In genomic region chr4:13548984-13549546, GRCh38 we compare ENCODE assay signal across 8 cellular contexts. TPM values are rescaled to one million over a fixed set of nuclear protein-coding genes. Genes with fewer than 3 reads are reported as not detected.
DNase-seq lines count a peak whose midpoint lies in the region; ATAC-seq and TF ChIP-seq lines count a peak whose summit lies in the region.

No MANE protein-coding gene starts in this region.

- H3K36me3 Mint-ChIP-seq in activated B cell treated with CpG ODN at 0.5 μM for 24 hours (ENCODE audit: low read depth) = no peaks in the 10 kb centered on the region

- peaks cover 47% of the 10 kb centered on the region for H3K27me3 ChIP-seq in kidney epithelial cell (ENCODE audit: control insufficient read depth, insufficient read depth, low read length)

- DNase-seq in AG09309 (ENCODE audit: low read depth) (peak; percentile 29), NCI-H2227 (lab: John Stamatoyannopoulos, UW; ENCODE audit: unreplicated experiment) (peak; percentile 77), activated B cell treated with CpG ODN at 0.5 μM for 24 hours (peak; percentile 77), caudate nucleus (lab: John Stamatoyannopoulos, UW) (peak in 48 of 61 donors; percentile 1 to 59 (median 30)), kidney epithelial cell (ENCODE audit: low read depth) (no peak)
- peak; percentile 80 to 89 for DNase-seq in stimulated activated CD4-positive, alpha-beta T cell treated with anti-CD3 and anti-CD28 coated beads, Interleukin-1b, Interleukin-23, amount 100 ng/mL, for 4 hours (ENCODE audit: low read depth in 2 of 2)

- H3K36me3 ChIP-seq in kidney epithelial cell (ENCODE audit: control insufficient read depth, insufficient read depth, low read length) = no peaks in the 10 kb centered on the region

- H3K9me3 Mint-ChIP-seq in activated B cell treated with CpG ODN at 0.5 μM for 24 hours = peaks cover 8% of the 10 kb centered on the region

- H3K4me3 Mint-ChIP-seq in activated B cell treated with CpG ODN at 0.5 μM for 24 hours = peak overlapping the region; percentile 62

- intact Hi-C loops in activated B cell treated with CpG ODN at 0.5 μM for 24 hours (cut with micrococcal nuclease) = loop anchor here (1.0 to 5.0 kb wide), 5 partner anchors 63 to 916 kb away; partner anchors contain the start of gene BOD1L1

- H3K27me3 Mint-ChIP-seq in activated B cell treated with CpG ODN at 0.5 μM for 24 hours = peaks cover 50% of the 10 kb centered on the region

- peaks cover 30% of the 10 kb centered on the region for H3K4me1 Mint-ChIP-seq in activated B cell treated with CpG ODN at 0.5 μM for 24 hours

- peak; percentile 78 for ATAC-seq in GM18907 (IDR thresholded peaks at IDR 0.05; ENCODE audit: unreplicated experiment)
- peak; percentile 78 for ATAC-seq in HG03159 (IDR thresholded peaks at IDR 0.05; ENCODE audit: unreplicated experiment)
- ATAC-seq in activated B cell treated with CpG ODN at 0.5 μM for 24 hours (ENCODE audit: low read depth) = peak; percentile 59

- H3K27ac ChIP-seq in caudate nucleus (ENCODE audit: low read depth, low read length) = no peak overlapping the region

- peak overlapping the region; percentile 9 for H3K27ac Mint-ChIP-seq in activated B cell treated with CpG ODN at 0.5 μM for 24 hours

- TF ChIP-seq CTCF in AG09309 (IDR thresholded peaks at IDR 0.05; ENCODE audit: control insufficient read depth, insufficient read depth, low read depth, low read length, missing control alignments) = peak; percentile 91
- peak; percentile 86 for TF ChIP-seq CTCF in activated B cell treated with CpG ODN at 0.5 μM for 24 hours (IDR thresholded peaks at IDR 0.05)
- TF ChIP-seq CTCF in kidney epithelial cell (IDR thresholded peaks at IDR 0.05; ENCODE audit: insufficient read depth, low read length, poor library complexity, severe bottlenecking) = peak; percentile 80

- H3K4me3 ChIP-seq in AG09309 (ENCODE audit: control insufficient read depth, low read depth, low read length) (peak overlapping the region; percentile 55), kidney epithelial cell (ENCODE audit: low read depth, low read length) (peak overlapping the region; percentile 11)

- CTCF ChIA-PET in activated B cell treated with CpG ODN at 0.5 μM for 24 hours (lab: Charles Lee) = interaction anchor here (0.8 to 1.3 kb wide), 4 partner anchors 14 to 820 kb away, joined by 3 to 4 read pairs (median 4); no protein-coding TSS in a partner anchor

- POLR2A ChIA-PET in activated B cell treated with CpG ODN at 0.5 μM for 24 hours (lab: Charles Lee) = no interaction called here

RNA-seq across cellular contexts. Expression of gene NKX3-2, which starts 4.8 kb away (rescaled TPM):
- not detected in 2 replicates for total RNA-seq in activated B cell treated with CpG ODN at 0.5 μM for 24 hours
- not detected in 2 replicates for total RNA-seq in kidney epithelial cell
